In genomic region chr3:168025076-168025475, GRCh38 we compare ENCODE assay signal across 14 cellular contexts.
DNase-seq lines count a peak whose midpoint lies in the region; ATAC-seq and TF ChIP-seq lines count a peak whose summit lies in the region.
"Had no signal": no experiment of that assay in that cellular context is flagged by ENCODE, and none has a peak within 500 bp of the region (broad histone marks: within the 10 kb centered on the region; RNA-seq: fewer than 3 reads in every experiment).

No MANE protein-coding gene starts in this region.

- H3K27me3 Mint-ChIP-seq in HFFc6 (ENCODE audit: insufficient read depth) (no peaks in the 10 kb centered on the region; the same call in 1 of the 2 replicates), brain (no peaks in the 10 kb centered on the region)

- H3K4me3 Mint-ChIP-seq in HFFc6: peak overlapping the region; percentile 69
- no peak overlapping the region for H3K4me3 Mint-ChIP-seq in brain

- H3K4me1 Mint-ChIP-seq in HFFc6 (ENCODE audit: low read depth) (peaks cover 34% of the 10 kb centered on the region), brain (peaks cover 17% of the 10 kb centered on the region)

- peak overlapping the region; percentile 73 for H3K27ac ChIP-seq in mesodermal cell (ENCODE audit: low read depth, low read length, severe bottlenecking)
- H3K27ac ChIP-seq: thoracic aorta had no signal

- H3K36me3 Mint-ChIP-seq in HFFc6 (ENCODE audit: low read depth): peaks cover 70% of the 10 kb centered on the region
- peaks cover 83% of the 10 kb centered on the region for H3K36me3 Mint-ChIP-seq in brain

- H3K4me3 ChIP-seq in AG09309 (ENCODE audit: control insufficient read depth, low read depth, low read length) (no peak overlapping the region), mesodermal cell (ENCODE audit: extremely low read depth, insufficient read depth, low read length, poor library complexity, severe bottlenecking) (no peak overlapping the region)
- H3K4me3 ChIP-seq: thoracic aorta had no signal

- ATAC-seq in GM18511 (IDR thresholded peaks at IDR 0.05; ENCODE audit: unreplicated experiment): no peak

- peak overlapping the region; percentile 96 for H3K27ac Mint-ChIP-seq in HFFc6
- H3K27ac Mint-ChIP-seq in brain: peak overlapping the region in 3 of 5 experiments; percentile 0 to 34 (median 1)

- no peaks in the 10 kb centered on the region for H3K9me3 ChIP-seq in mesodermal cell (ENCODE audit: control insufficient read depth, low read length)
- H3K9me3 ChIP-seq: thoracic aorta had no signal

- H3K36me3 ChIP-seq in mesodermal cell (ENCODE audit: control insufficient read depth, insufficient read depth, low read length): peaks cover 92% of the 10 kb centered on the region

- H3K4me1 ChIP-seq in mesodermal cell (ENCODE audit: control insufficient read depth, insufficient read depth, low read length, poor library complexity, severe bottlenecking): peaks cover 8% of the 10 kb centered on the region

- DNase-seq in AG09309 (ENCODE audit: low read depth): peak; percentile 32
- peak; percentile 19 for DNase-seq in HFFc6
- no peak for DNase-seq in NCI-H2107 treated with DMSO at 0.1 percent for 48 hours (lab: John Stamatoyannopoulos, UW; ENCODE audit: unreplicated experiment)
- DNase-seq in NAMALWA (ENCODE audit: low spot score): no peak
- DNase-seq in cerebellar nuclear complex (lab: John Stamatoyannopoulos, UW): no peak
- DNase-seq: activated gamma-delta T cell treated with Interleukin-2 at 50 U/mL for 16 hours; Calu3; effector CD4-positive, alpha-beta T cell; NCI-H1436 treated with DMSO at 0.1 percent for 48 hours; stimulated activated CD4-positive, alpha-beta T cell treated with anti-CD3 and anti-CD28 coated beads, Interleukin-2, amount 100 ng/mL, for 24 hours had no signal

- H3K9me3 Mint-ChIP-seq in HFFc6: no peaks in the 10 kb centered on the region
- H3K9me3 Mint-ChIP-seq in brain: no peaks in the 10 kb centered on the region

- TF ChIP-seq CTCF in AG09309 (IDR thresholded peaks at IDR 0.05; ENCODE audit: control insufficient read depth, insufficient read depth, low read depth, low read length, missing control alignments) (no peak), HFFc6 (IDR thresholded peaks at IDR 0.05) (no peak), brain (conservative IDR thresholded peaks at IDR 0.05) (no peak)

Comparison
In these comparisons a context has a peak if more than half of its experiments do, and no peak if none do; other contexts are left out.
1. DNase-seq: peak in AG09309 (single experiment) and HFFc6 (single experiment); none in NCI-H2107 treated with DMSO at 0.1 percent for 48 hours (single experiment), NAMALWA (single experiment) and cerebellar nuclear complex (0 of 2).